Comparison of ENCODE assay signal across 9 cellular contexts in genomic region chr4:101205878-101206277, GRCh38.
DNase-seq lines count a peak whose midpoint lies in the region; ATAC-seq and TF ChIP-seq lines count a peak whose summit lies in the region.
"Had no signal": no experiment of that assay in that cellular context is flagged by ENCODE, and none has a peak within 500 bp of the region (broad histone marks: within the 10 kb centered on the region; RNA-seq: fewer than 3 reads in every experiment).

No MANE protein-coding gene starts in this region.

- no TSS peak for BruUV-seq in Caco-2 (replicated peaks; lab: Mats Ljungman, UMichigan)

- no peak overlapping the region for H3K9ac ChIP-seq in mesendoderm (ENCODE audit: low read length)

- H3K36me3 Mint-ChIP-seq in Caco-2 (ENCODE audit: insufficient read depth, unreplicated experiment) = no peaks in the 10 kb centered on the region

- intact Hi-C loops in Caco-2 (cut with micrococcal nuclease; ENCODE audit: unreplicated experiment) = no loop called here

- no peak overlapping the region for H3K4ac ChIP-seq in mesendoderm (ENCODE audit: low read depth, low read length)

- POLR2A ChIA-PET in Caco-2 (lab: Charles Lee) = no interaction called here

- H3K23ac ChIP-seq in mesendoderm (ENCODE audit: low read length) = no peak overlapping the region

- no peak overlapping the region for H4K8ac ChIP-seq in mesendoderm (ENCODE audit: low read depth, low read length)

- H4K5ac ChIP-seq in mesendoderm (ENCODE audit: low read length) = no peak overlapping the region

- CTCF ChIA-PET in Caco-2 (lab: Charles Lee) = no interaction called here

- H3K18ac ChIP-seq in mesendoderm (ENCODE audit: low read length) = no peak overlapping the region

- no peaks in the 10 kb centered on the region for H3K9me3 ChIP-seq in Caco-2
- H3K9me3 ChIP-seq: body of pancreas had no signal

- DNase-seq in AG20443 (ENCODE audit: low spot score) = peak; percentile 25
- peak; percentile 25 for DNase-seq in activated T-cell treated with anti-CD3 and anti-CD28 coated beads for 48 hours (ENCODE audit: low read depth)
- peak; percentile 24 for DNase-seq in mesendoderm
- no peak for DNase-seq in Caco-2
- no peak for DNase-seq in HK-2 (ENCODE audit: unreplicated experiment)
- DNase-seq in mesenteric fat pad (ENCODE audit: low spot score) = no peak

- no peak overlapping the region for H3K27ac Mint-ChIP-seq in Caco-2 (ENCODE audit: unreplicated experiment)

- H3K4me1 ChIP-seq in mesendoderm (ENCODE audit: control insufficient read depth, low read depth, low read length) = no peaks in the 10 kb centered on the region
- H3K4me1 ChIP-seq in Caco-2 = no peaks in the 10 kb centered on the region
- H3K4me1 ChIP-seq: body of pancreas had no signal

- H3K4me2 ChIP-seq in mesendoderm (ENCODE audit: low read length) = no peak overlapping the region

- ATAC-seq in GM19467 (IDR thresholded peaks at IDR 0.05; ENCODE audit: unreplicated experiment) = peak; percentile 89
- peak; percentile 80 for ATAC-seq in HG03521 (IDR thresholded peaks at IDR 0.05; ENCODE audit: unreplicated experiment)
- ATAC-seq: body of pancreas had no signal

- peaks cover 1% of the 10 kb centered on the region for H3K79me1 ChIP-seq in mesendoderm (ENCODE audit: low read length)

- no peak overlapping the region for H3K27ac ChIP-seq in mesendoderm (ENCODE audit: low read depth, low read length)
- H3K27ac ChIP-seq: body of pancreas had no signal

- H2AK5ac ChIP-seq in mesendoderm (ENCODE audit: low read length) = no peak overlapping the region

- H3K79me2 ChIP-seq in mesendoderm (ENCODE audit: control insufficient read depth, insufficient read depth, low read length) = peaks cover 2% of the 10 kb centered on the region

- no peaks in the 10 kb centered on the region for H3K9me3 Mint-ChIP-seq in Caco-2 (ENCODE audit: unreplicated experiment)

- no CpG with 5 or more reads among the region's 3 CpGs for WGBS in mesendoderm (ENCODE audit: extremely low coverage, insufficient coverage, low lambda C conversion rate)

- H2BK15ac ChIP-seq in mesendoderm (replicated peaks; ENCODE audit: low read depth) = no peak overlapping the region

- no peak overlapping the region for H3K4me3 ChIP-seq in mesendoderm (ENCODE audit: low read length)
- H3K4me3 ChIP-seq in Caco-2 (ENCODE audit: low read depth, low read length) = no peak overlapping the region
- H3K4me3 ChIP-seq: body of pancreas had no signal

- H2BK5ac ChIP-seq in mesendoderm (ENCODE audit: low read length) = no peak overlapping the region

- H2BK120ac ChIP-seq in mesendoderm (ENCODE audit: low read depth, low read length) = no peak overlapping the region

- no peak overlapping the region for H3K56ac ChIP-seq in mesendoderm (ENCODE audit: low read length)

- no peak overlapping the region for H3K4me3 Mint-ChIP-seq in Caco-2 (ENCODE audit: unreplicated experiment)

- H3K36me3 ChIP-seq in mesendoderm (ENCODE audit: control insufficient read depth, insufficient read depth, low read length) (no peaks in the 10 kb centered on the region), Caco-2 (ENCODE audit: control insufficient read depth, insufficient read depth, low read length) (no peaks in the 10 kb centered on the region)

- no peak for TF ChIP-seq CTCF in Caco-2 (IDR thresholded peaks at IDR 0.05; ENCODE audit: insufficient read depth in 1 of 2, low read depth in 1 of 2, low read length in 1 of 2, severe bottlenecking in 1 of 2, unreplicated experiment in 1 of 2)

- H3K4me1 Mint-ChIP-seq in Caco-2 (ENCODE audit: low read depth, unreplicated experiment) = no peaks in the 10 kb centered on the region

- H3K27me3 Mint-ChIP-seq in Caco-2 (ENCODE audit: insufficient read depth, unreplicated experiment) = no peaks in the 10 kb centered on the region

- H3K27me3 ChIP-seq in mesendoderm (ENCODE audit: insufficient read depth, low read length, poor library complexity) = no peaks in the 10 kb centered on the region
- no peaks in the 10 kb centered on the region for H3K27me3 ChIP-seq in Caco-2 (replicated peaks; ENCODE audit: control insufficient read depth, insufficient read depth, low read length)
- H3K27me3 ChIP-seq: body of pancreas had no signal

Comparison
In these comparisons a context has a peak if more than half of its experiments do, and no peak if none do; other contexts are left out.
1. DNase-seq: peak in AG20443 (single experiment), activated T-cell treated with anti-CD3 and anti-CD28 coated beads for 48 hours (single experiment) and mesendoderm (single experiment); none in Caco-2 (0 of 2), HK-2 (single experiment) and mesenteric fat pad (single experiment).